1 cellular context compared by ENCODE assay signal in genomic region chr3:36380171-36381031, GRCh38.
TF ChIP-seq lines count a peak whose summit lies in the region.

TSS of gene STAC (plus strand) at chr3:36380504. CDS start at chr3:36380644, 140 bp downstream.

TF ChIP-seq in GM23338, 12 proteins besides CTCF, POLR2A, EP300 and RAD21 (continued from another document):
- TF ChIP-seq ZNF462 (CRISPR knock-in tag; IDR thresholded peaks at IDR 0.05), result no peak
